9 cellular contexts compared by ENCODE assay signal in genomic region chr5:100841358-100842076, GRCh38.
DNase-seq lines count a peak whose midpoint lies in the region; ATAC-seq lines count a peak whose summit lies in the region.
"Had no signal": no experiment of that assay in that cellular context is flagged by ENCODE, and none has a peak within 500 bp of the region (broad histone marks: within the 10 kb centered on the region; RNA-seq: fewer than 3 reads in every experiment).

No MANE protein-coding gene starts in this region.

- ATAC-seq in activated T-cell treated with anti-CD3 and anti-CD28 coated beads, Interleukin-2, amount 50 U/mL, for 4 hours = peak in 1 of 2 donors; percentile 13
- ATAC-seq in HG03342 (IDR thresholded peaks at IDR 0.05; ENCODE audit: unreplicated experiment) (peak; percentile 43), HG02623 (IDR thresholded peaks at IDR 0.05; ENCODE audit: unreplicated experiment) (no peak)
- ATAC-seq in central memory CD8-positive, alpha-beta T cell (replicated peaks; ENCODE audit: extremely low read depth, poor library complexity, severe bottlenecking) = peak; percentile 27
- ATAC-seq in stimulated activated memory B cell treated with anti-CD40 and anti-IgM and Interleukin-4, amounts not matched to agents 10 μg/mL and 1 μg/mL and 100 μg/mL, for 72 hours = no peak

- DNase-seq in activated T-cell treated with anti-CD3 and anti-CD28 coated beads, Interleukin-2, amount 50 U/mL, for 4 hours = no peak
- DNase-seq in activated T-cell treated with anti-CD3 and anti-CD28 coated beads for 4 hours = no peak
- no peak for DNase-seq in central memory CD8-positive, alpha-beta T cell (ENCODE audit: low spot score in 2 of 2)
- no peak for DNase-seq in middle frontal gyrus (ENCODE audit: extremely low spot score, low spot score)
- no peak for DNase-seq in cortex of kidney (lab: John Stamatoyannopoulos, UW)
- DNase-seq: erythroblast had no signal

- peaks cover 26% of the 10 kb centered on the region for H3K36me3 Mint-ChIP-seq in activated T-cell treated with anti-CD3 and anti-CD28 coated beads, Interleukin-2, amount 50 U/mL, for 4 hours (ENCODE audit: insufficient read depth)
- peaks cover 6% of the 10 kb centered on the region for H3K36me3 Mint-ChIP-seq in central memory CD8-positive, alpha-beta T cell (ENCODE audit: insufficient read depth)
- H3K36me3 Mint-ChIP-seq in stimulated activated memory B cell treated with anti-CD40 and anti-IgM and Interleukin-4, amounts not matched to agents 10 μg/mL and 1 μg/mL and 100 μg/mL, for 72 hours = peaks cover 24% of the 10 kb centered on the region

- H3K9me3 Mint-ChIP-seq in activated T-cell treated with anti-CD3 and anti-CD28 coated beads, Interleukin-2, amount 50 U/mL, for 4 hours = no peaks in the 10 kb centered on the region
- H3K9me3 Mint-ChIP-seq in central memory CD8-positive, alpha-beta T cell = no peaks in the 10 kb centered on the region
- peaks cover 3% of the 10 kb centered on the region for H3K9me3 Mint-ChIP-seq in stimulated activated memory B cell treated with anti-CD40 and anti-IgM and Interleukin-4, amounts not matched to agents 10 μg/mL and 1 μg/mL and 100 μg/mL, for 72 hours

- peak overlapping the region; percentile 54 for H3K4me3 Mint-ChIP-seq in activated T-cell treated with anti-CD3 and anti-CD28 coated beads, Interleukin-2, amount 50 U/mL, for 4 hours
- peak overlapping the region; percentile 72 for H3K4me3 Mint-ChIP-seq in central memory CD8-positive, alpha-beta T cell
- H3K4me3 Mint-ChIP-seq in stimulated activated memory B cell treated with anti-CD40 and anti-IgM and Interleukin-4, amounts not matched to agents 10 μg/mL and 1 μg/mL and 100 μg/mL, for 72 hours = peak overlapping the region; percentile 56

- no peaks in the 10 kb centered on the region for H3K27me3 Mint-ChIP-seq in activated T-cell treated with anti-CD3 and anti-CD28 coated beads, Interleukin-2, amount 50 U/mL, for 4 hours (ENCODE audit: low read depth)
- H3K27me3 Mint-ChIP-seq in central memory CD8-positive, alpha-beta T cell = no peaks in the 10 kb centered on the region
- no peaks in the 10 kb centered on the region for H3K27me3 Mint-ChIP-seq in stimulated activated memory B cell treated with anti-CD40 and anti-IgM and Interleukin-4, amounts not matched to agents 10 μg/mL and 1 μg/mL and 100 μg/mL, for 72 hours

- H3K4me1 Mint-ChIP-seq in activated T-cell treated with anti-CD3 and anti-CD28 coated beads, Interleukin-2, amount 50 U/mL, for 4 hours (ENCODE audit: low read depth) = peaks cover 68% of the 10 kb centered on the region
- H3K4me1 Mint-ChIP-seq in central memory CD8-positive, alpha-beta T cell = peaks cover 62% of the 10 kb centered on the region
- peaks cover 55% of the 10 kb centered on the region for H3K4me1 Mint-ChIP-seq in stimulated activated memory B cell treated with anti-CD40 and anti-IgM and Interleukin-4, amounts not matched to agents 10 μg/mL and 1 μg/mL and 100 μg/mL, for 72 hours

- peak overlapping the region; percentile 82 for H3K27ac Mint-ChIP-seq in central memory CD8-positive, alpha-beta T cell (ENCODE audit: low read depth)
- peak overlapping the region; percentile 86 for H3K27ac Mint-ChIP-seq in stimulated activated memory B cell treated with anti-CD40 and anti-IgM and Interleukin-4, amounts not matched to agents 10 μg/mL and 1 μg/mL and 100 μg/mL, for 72 hours

Comparison
In these comparisons a context has a peak if more than half of its experiments do, and no peak if none do; other contexts are left out.
1. ATAC-seq: peak in HG03342 (single experiment) and central memory CD8-positive, alpha-beta T cell (single experiment); none in stimulated activated memory B cell treated with anti-CD40 and anti-IgM and Interleukin-4, amounts not matched to agents 10 μg/mL and 1 μg/mL and 100 μg/mL, for 72 hours (single experiment) and HG02623 (single experiment).
2. Peak in every context shown above with its lines, with median percentiles within 50 percentile points of each other: H3K4me3 Mint-ChIP-seq.